Comparison of ENCODE assay signal across 8 cellular contexts in genomic region chr3:50347187-50347813, GRCh38. TPM values are rescaled to one million over a fixed set of nuclear protein-coding genes. Genes with fewer than 3 reads are reported as not detected.
DNase-seq lines count a peak whose midpoint lies in the region; ATAC-seq and TF ChIP-seq lines count a peak whose summit lies in the region.

No MANE protein-coding gene starts in this region.

- H3K27ac ChIP-seq in 22Rv1: peak overlapping the region; percentile 26; the same call in 1 of the 2 replicates

- no peak overlapping the region for H3K4me3 ChIP-seq in choroid plexus epithelial cell (ENCODE audit: low read depth, low read length)

- TF ChIP-seq CTCF in 22Rv1 (IDR thresholded peaks at IDR 0.05): peak; percentile 84
- peak; percentile 66 for TF ChIP-seq CTCF in GM12872 (IDR thresholded peaks at IDR 0.05; ENCODE audit: insufficient read depth, low read depth, low read length)
- TF ChIP-seq CTCF in choroid plexus epithelial cell (conservative IDR thresholded peaks at IDR 0.05; ENCODE audit: low read depth, low read length): peak; percentile 72

- ATAC-seq in GM21381 (IDR thresholded peaks at IDR 0.05; ENCODE audit: unreplicated experiment): no peak

- DNase-seq in NCI-H446 treated with DMSO at 0.1 percent for 48 hours (lab: John Stamatoyannopoulos, UW) (peak; percentile 33), choroid plexus epithelial cell (ENCODE audit: low read depth) (peak; percentile 81), lung microvascular endothelial cell (ENCODE audit: low read depth in 2 of 2) (peak; percentile 80 to 84)
- DNase-seq in activated CD4-positive, alpha-beta T cell treated with anti-CD3 and anti-CD28 coated beads for 4 hours: peak; percentile 76 to 77
- peak; percentile 50 for DNase-seq in stimulated activated CD8-positive, alpha-beta memory T cell treated with anti-CD3 and anti-CD28 coated beads, Interleukin-7, amount 100 ng/mL, for 24 hours (ENCODE audit: low read depth)

RNA-seq across cellular contexts. Expression of gene ZMYND10, which starts 1.8 kb away (rescaled TPM):
- total RNA-seq in lung microvascular endothelial cell: 0.20 and 0.22 TPM in 2 replicates

RNA-seq across cellular contexts. Expression of gene NPRL2, which starts 3.3 kb away (rescaled TPM):
- total RNA-seq in lung microvascular endothelial cell: 12.0 and 17.3 TPM in 2 replicates

RNA-seq across cellular contexts. Expression of gene CYB561D2, which starts 3.4 kb away (rescaled TPM):
- 15.5 and 21.6 TPM in 2 replicates for total RNA-seq in lung microvascular endothelial cell

RNA-seq across cellular contexts. Expression of gene RASSF1, which starts 6.7 kb away (rescaled TPM):
- 12.0 and 20.6 TPM in 2 replicates for total RNA-seq in lung microvascular endothelial cell

RNA-seq across cellular contexts. Expression of gene TMEM115, which starts 12.0 kb away (rescaled TPM):
- 27.7 and 44.4 TPM in 2 replicates for total RNA-seq in lung microvascular endothelial cell
